In genomic region chr6:163306000-163306399, GRCh38 we compare ENCODE assay signal across 35 cellular contexts.
"Had no signal": no experiment of that assay in that cellular context is flagged by ENCODE, and none has a peak within 500 bp of the region (broad histone marks: within the 10 kb centered on the region; RNA-seq: fewer than 3 reads in every experiment).

No MANE protein-coding gene starts in this region.

- H3K4me3 ChIP-seq: MG63 had no signal

- DNase-seq: Karpas-422, Kasumi-1, KG1, MG63, MM.1S, MV-4-11, NCI-H1048, NCI-H1092, NCI-H1092 treated with DMSO at 0.1 percent for 48 hours, NCI-H1105, NCI-H1105 treated with DMSO at 0.1 percent for 48 hours, NCI-H1417, NCI-H1417 treated with DMSO at 0.1 percent for 48 hours, NCI-H1436, NCI-H1436 treated with DMSO at 0.1 percent for 48 hours, NCI-H146, NCI-H1694, NCI-H1694 treated with DMSO at 0.1 percent for 48 hours, NCI-H187, NCI-H187 treated with DMSO at 0.1 percent for 48 hours, NCI-H1930, NCI-H2029, NCI-H2029 treated with DMSO at 0.1 percent for 48 hours, NCI-H2081, NCI-H2081 treated with DMSO at 0.1 percent for 48 hours, NCI-H2107, NCI-H2171, NCI-H2171 treated with DMSO at 0.1 percent for 48 hours, NCI-H2227 treated with DMSO at 0.1 percent for 48 hours, NCI-H226, NCI-H345, NCI-H446, NCI-H446 treated with DMSO at 0.1 percent for 48 hours, NCI-H510A had no signal

- H3K27me3 ChIP-seq: MG63 had no signal

- H3K27ac ChIP-seq: KMS-11 had no signal

- H3K4me2 ChIP-seq: KMS-11 had no signal

- H3K9me3 ChIP-seq: MG63 had no signal

- H3K36me3 ChIP-seq: MG63 had no signal

- H3K9ac ChIP-seq: KMS-11 had no signal
